In the genomic region with DNA sequence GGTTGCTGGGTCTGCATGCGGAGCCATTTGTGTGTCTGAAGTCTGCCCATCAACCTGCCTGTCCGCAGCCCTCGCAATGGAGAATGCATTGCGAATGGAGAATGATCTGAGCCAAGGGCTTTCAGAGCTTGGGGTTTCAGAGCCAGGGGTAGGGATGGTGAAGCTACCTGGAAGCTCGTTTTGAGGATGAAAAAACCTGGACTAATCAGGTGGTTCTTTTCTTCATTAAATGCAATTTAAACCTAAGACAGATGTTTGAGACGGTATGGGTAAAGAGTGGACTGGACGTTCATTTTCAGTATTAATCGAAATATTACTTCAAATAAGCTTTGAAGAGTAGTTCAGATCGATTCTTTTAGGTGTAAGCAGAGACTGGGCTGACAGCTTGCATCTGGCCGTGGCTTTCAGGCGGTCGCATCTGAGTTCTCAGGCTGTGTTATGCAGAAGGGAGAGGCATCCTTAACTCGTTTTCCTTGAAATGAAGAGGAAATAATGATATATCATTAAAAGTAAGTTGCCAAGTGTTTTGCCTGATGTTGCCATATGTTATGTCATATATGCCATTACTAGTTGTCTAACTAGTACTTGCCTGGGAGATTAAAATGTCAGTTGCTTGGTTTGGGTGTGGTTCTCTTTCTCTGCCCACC, we compare ENCODE assay signal across 8 cellular contexts. TPM values are rescaled to one million over a fixed set of nuclear protein-coding genes. Genes with fewer than 3 reads are reported as not detected.
DNase-seq lines count a peak whose midpoint lies in the region; ATAC-seq and TF ChIP-seq lines count a peak whose summit lies in the region.

No MANE protein-coding gene starts in this region.

- intact Hi-C loops in Right ventricle myocardium superior (cut with DNase I) = no loop called here
- intact Hi-C loops in Right ventricle myocardium inferior (cut with DNase I) = no loop called here

- ATAC-seq in Right ventricle myocardium superior (ENCODE audit: poor library complexity) (peak; percentile 9), Right ventricle myocardium inferior (no peak), HG03175 (IDR thresholded peaks at IDR 0.05; ENCODE audit: unreplicated experiment) (no peak), HG02642 (IDR thresholded peaks at IDR 0.05; ENCODE audit: poor library complexity, unreplicated experiment) (no peak)
- no peak for ATAC-seq in activated naive CD8-positive, alpha-beta T cell treated with anti-CD3 and anti-CD28 coated beads, Interleukin-2, amount 50 U/mL, for 24 hours

- DNase-seq in Right ventricle myocardium superior (no peak), Right ventricle myocardium inferior (ENCODE audit: missing footprints) (no peak), mesothelial cell of epicardium (ENCODE audit: low spot score in 2 of 2, unreplicated experiment in 2 of 2) (no peak), HK-2 (ENCODE audit: unreplicated experiment) (no peak)
- no peak for DNase-seq in activated naive CD8-positive, alpha-beta T cell treated with anti-CD3 and anti-CD28 coated beads, Interleukin-2, amount 50 U/mL, for 24 hours

- H3K27ac Mint-ChIP-seq in activated naive CD8-positive, alpha-beta T cell treated with anti-CD3 and anti-CD28 coated beads, Interleukin-2, amount 50 U/mL, for 24 hours = peak overlapping the region; percentile 84
- H3K27ac Mint-ChIP-seq in mesothelial cell of epicardium = peak overlapping the region; percentile 72

- peak overlapping the region; percentile 87 for H3K4me3 Mint-ChIP-seq in activated naive CD8-positive, alpha-beta T cell treated with anti-CD3 and anti-CD28 coated beads, Interleukin-2, amount 50 U/mL, for 24 hours
- H3K4me3 Mint-ChIP-seq in mesothelial cell of epicardium = peak overlapping the region; percentile 84

- peaks cover 1% of the 10 kb centered on the region for H3K36me3 Mint-ChIP-seq in activated naive CD8-positive, alpha-beta T cell treated with anti-CD3 and anti-CD28 coated beads, Interleukin-2, amount 50 U/mL, for 24 hours (ENCODE audit: low read depth)
- H3K36me3 Mint-ChIP-seq in mesothelial cell of epicardium = no peaks in the 10 kb centered on the region

- peak overlapping the region; percentile 61 for H3K4me3 ChIP-seq in urinary bladder (ENCODE audit: low read depth, low read length)

- H3K9me3 Mint-ChIP-seq in activated naive CD8-positive, alpha-beta T cell treated with anti-CD3 and anti-CD28 coated beads, Interleukin-2, amount 50 U/mL, for 24 hours = no peaks in the 10 kb centered on the region
- H3K9me3 Mint-ChIP-seq in mesothelial cell of epicardium = peaks cover 11% of the 10 kb centered on the region

- TF ChIP-seq CTCF in mesothelial cell of epicardium (IDR thresholded peaks at IDR 0.05; ENCODE audit: unreplicated experiment) = no peak

- WGBS in urinary bladder = 18% methylated on average over 13 of the region's 13 CpGs

- no peak overlapping the region for H3K27ac ChIP-seq in urinary bladder (ENCODE audit: low read depth)

- H3K4me1 Mint-ChIP-seq in activated naive CD8-positive, alpha-beta T cell treated with anti-CD3 and anti-CD28 coated beads, Interleukin-2, amount 50 U/mL, for 24 hours = peaks cover 18% of the 10 kb centered on the region
- H3K4me1 Mint-ChIP-seq in mesothelial cell of epicardium = peaks cover 15% of the 10 kb centered on the region

- H3K4me1 ChIP-seq in urinary bladder (ENCODE audit: insufficient read depth) = peaks cover 1% of the 10 kb centered on the region

- peaks cover 5% of the 10 kb centered on the region for H3K27me3 Mint-ChIP-seq in activated naive CD8-positive, alpha-beta T cell treated with anti-CD3 and anti-CD28 coated beads, Interleukin-2, amount 50 U/mL, for 24 hours
- H3K27me3 Mint-ChIP-seq in mesothelial cell of epicardium (ENCODE audit: low read depth) = peaks cover 42% of the 10 kb centered on the region

- no peaks in the 10 kb centered on the region for H3K36me3 ChIP-seq in urinary bladder (ENCODE audit: insufficient read depth)

RNA-seq across cellular contexts. Expression of a gene that starts 0.8 kb away (rescaled TPM):
- total RNA-seq in Right ventricle myocardium superior (38.1 TPM), Right ventricle myocardium inferior (45.9 TPM), mesothelial cell of epicardium (26.9 to 36.6 TPM (median 30.9 TPM) in 3 replicates), urinary bladder (15.3 TPM)
- 31.7 TPM for polyA plus RNA-seq in urinary bladder
